In genomic region chr15:31327674-31328424, GRCh38 we compare ENCODE assay signal across 8 cellular contexts. TPM values are rescaled to one million over a fixed set of nuclear protein-coding genes. Genes with fewer than 3 reads are reported as not detected.
DNase-seq lines count a peak whose midpoint lies in the region; ATAC-seq and TF ChIP-seq lines count a peak whose summit lies in the region.

No MANE protein-coding gene starts in this region.

- H3K36me3 ChIP-seq in left ventricle myocardium inferior (no peaks in the 10 kb centered on the region), rectal smooth muscle tissue (ENCODE audit: control insufficient read depth, insufficient read depth, low read length) (no peaks in the 10 kb centered on the region)

- H3K9me3 Mint-ChIP-seq in activated naive CD8-positive, alpha-beta T cell treated with anti-CD3 and anti-CD28 coated beads, Interleukin-2, amount 10 ng/mL, durations not matched to agents 7 days and 5 days, result no peaks in the 10 kb centered on the region

- peak; percentile 24 for TF ChIP-seq CTCF in left ventricle myocardium inferior (IDR thresholded peaks at IDR 0.05; ENCODE audit: borderline replicate concordance)

- peak overlapping the region; percentile 97 for H3K4me3 ChIP-seq in left ventricle myocardium inferior
- peak overlapping the region; percentile 81 for H3K4me3 ChIP-seq in rectal smooth muscle tissue (ENCODE audit: low read length)

- DNase-seq in Caki2 (ENCODE audit: low read depth) (peak; percentile 67), SK-MEL-5 (ENCODE audit: low read depth, low spot score) (peak; percentile 16), left ventricle myocardium inferior (peak; percentile 75)
- peak; percentile 86 for DNase-seq in activated naive CD8-positive, alpha-beta T cell treated with anti-CD3 and anti-CD28 coated beads, Interleukin-2, amount 10 ng/mL, durations not matched to agents 7 days and 5 days

- H3K9me3 ChIP-seq in left ventricle myocardium inferior (replicated peaks), result no peaks in the 10 kb centered on the region

- intact Hi-C loops in left ventricle myocardium inferior (cut with micrococcal nuclease), result no loop called here

- H3K27ac Mint-ChIP-seq in activated naive CD8-positive, alpha-beta T cell treated with anti-CD3 and anti-CD28 coated beads, Interleukin-2, amount 10 ng/mL, durations not matched to agents 7 days and 5 days, result peak overlapping the region; percentile 96

- H3K4me1 ChIP-seq in left ventricle myocardium inferior (peaks cover 72% of the 10 kb centered on the region), rectal smooth muscle tissue (ENCODE audit: control insufficient read depth, insufficient read depth, low read length) (peaks cover 8% of the 10 kb centered on the region)

- no peaks in the 10 kb centered on the region for H3K27me3 Mint-ChIP-seq in activated naive CD8-positive, alpha-beta T cell treated with anti-CD3 and anti-CD28 coated beads, Interleukin-2, amount 10 ng/mL, durations not matched to agents 7 days and 5 days

- POLR2A ChIA-PET in activated naive CD8-positive, alpha-beta T cell treated with anti-CD3 and anti-CD28 coated beads, Interleukin-2, amount 10 ng/mL, durations not matched to agents 7 days and 5 days (lab: Charles Lee), result interaction anchor here (1.2 to 8.2 kb wide), 7 partner anchors 17 to 336 kb away, joined by 3 to 126 read pairs (median 22); no protein-coding TSS in a partner anchor

- peaks cover 15% of the 10 kb centered on the region for H3K36me3 Mint-ChIP-seq in activated naive CD8-positive, alpha-beta T cell treated with anti-CD3 and anti-CD28 coated beads, Interleukin-2, amount 10 ng/mL, durations not matched to agents 7 days and 5 days

- peak overlapping the region; percentile 97 for H3K4me3 Mint-ChIP-seq in activated naive CD8-positive, alpha-beta T cell treated with anti-CD3 and anti-CD28 coated beads, Interleukin-2, amount 10 ng/mL, durations not matched to agents 7 days and 5 days

- ATAC-seq in HG03045 (IDR thresholded peaks at IDR 0.05; ENCODE audit: unreplicated experiment), result peak; percentile 9
- peak; percentile 2 for ATAC-seq in activated naive CD8-positive, alpha-beta T cell treated with anti-CD3 and anti-CD28 coated beads, Interleukin-2, amount 10 ng/mL, durations not matched to agents 7 days and 5 days (ENCODE audit: low read depth)
- ATAC-seq in HG03354 (IDR thresholded peaks at IDR 0.05; ENCODE audit: poor library complexity, severe bottlenecking, unreplicated experiment), result no peak
- ATAC-seq in GM18873 (IDR thresholded peaks at IDR 0.05; ENCODE audit: low FRiP score, unreplicated experiment), result no peak

- peak overlapping the region; percentile 78 for H3K9ac ChIP-seq in rectal smooth muscle tissue (ENCODE audit: low read length)

- H3K27ac ChIP-seq in left ventricle myocardium inferior (replicated peaks) (peak overlapping the region; percentile 100), rectal smooth muscle tissue (ENCODE audit: low read depth, low read length) (peak overlapping the region; percentile 99)

- in situ Hi-C loops in Caki2 (cut with HindIII; ENCODE audit: low pct_unique_long_range_greater_than_20kb, low sequenced_read_pairs) (no loop called here), SK-MEL-5 (cut with HindIII; ENCODE audit: low pct_unique_long_range_greater_than_20kb, low sequenced_read_pairs) (no loop called here)

- H3K4me1 Mint-ChIP-seq in activated naive CD8-positive, alpha-beta T cell treated with anti-CD3 and anti-CD28 coated beads, Interleukin-2, amount 10 ng/mL, durations not matched to agents 7 days and 5 days, result peaks cover 53% of the 10 kb centered on the region

- H3K27me3 ChIP-seq in left ventricle myocardium inferior (ENCODE audit: low read depth), result no peaks in the 10 kb centered on the region
- no peaks in the 10 kb centered on the region for H3K27me3 ChIP-seq in rectal smooth muscle tissue (ENCODE audit: control insufficient read depth, insufficient read depth, low read length)

RNA-seq across cellular contexts. Expression of gene KLF13, which starts 1.2 kb away (rescaled TPM):
- 43.1 and 49.7 TPM in 2 replicates for total RNA-seq in Caki2 (2014; rRNA removed; shearing (Covaris generic); ENCODE audit: low replicate concordance)
- total RNA-seq in SK-MEL-5 (2014; rRNA removed; shearing (Covaris generic)), result 16.8 and 17.3 TPM in 2 replicates
- 14.7 and 18.7 TPM in 2 replicates for polyA plus RNA-seq in SK-MEL-5 (2015; cell fraction: cytosol; rRNA removed)
- polyA plus RNA-seq in SK-MEL-5 (2015; cell fraction: nucleus; rRNA removed), result 6.1 and 16.9 TPM in 2 replicates
- 100 to 1,000 TPM; 230 to 252 TPM for total RNA-seq in activated naive CD8-positive, alpha-beta T cell treated with anti-CD3 and anti-CD28 coated beads, Interleukin-2, amount 10 ng/mL, durations not matched to agents 7 days and 5 days
- total RNA-seq in left ventricle myocardium inferior, result 62.3 TPM

Comparison
In these comparisons a context has a peak if more than half of its experiments do, and no peak if none do; other contexts are left out.
1. DNase-seq: peak in every context shown above with its lines; median percentile 86 in activated naive CD8-positive, alpha-beta T cell treated with anti-CD3 and anti-CD28 coated beads, Interleukin-2, amount 10 ng/mL, durations not matched to agents 7 days and 5 days; 75 in left ventricle myocardium inferior; 67 in Caki2; 16 in SK-MEL-5.
2. ATAC-seq: peak in HG03045 (single experiment) and activated naive CD8-positive, alpha-beta T cell treated with anti-CD3 and anti-CD28 coated beads, Interleukin-2, amount 10 ng/mL, durations not matched to agents 7 days and 5 days (single experiment); none in HG03354 (single experiment) and GM18873 (single experiment).